ENCODE assay signal across 9 cellular contexts in genomic region chr2:29130295-29130694, GRCh38. TPM values are rescaled to one million over a fixed set of nuclear protein-coding genes. Genes with fewer than 3 reads are reported as not detected.
DNase-seq lines count a peak whose midpoint lies in the region; ATAC-seq, FAIRE-seq and TF ChIP-seq lines count a peak whose summit lies in the region.
"Had no signal": no experiment of that assay in that cellular context is flagged by ENCODE, and none has a peak within 500 bp of the region (broad histone marks: within the 10 kb centered on the region; RNA-seq: fewer than 3 reads in every experiment).

No MANE protein-coding gene starts in this region.

- peaks cover 4% of the 10 kb centered on the region for H3K9me3 Mint-ChIP-seq in activated naive CD8-positive, alpha-beta T cell treated with anti-CD3 and anti-CD28 coated beads, Interleukin-2, amount 10 ng/mL, durations not matched to agents 7 days and 5 days

- H3K27me3 ChIP-seq in AG04450 (ENCODE audit: control insufficient read depth, insufficient read depth, low read length) (no peaks in the 10 kb centered on the region), keratinocyte (ENCODE audit: control insufficient read depth, extremely low read depth, insufficient read depth, low read length) (no peaks in the 10 kb centered on the region), thyroid gland (no peaks in the 10 kb centered on the region), vagina (no peaks in the 10 kb centered on the region)

- intact Hi-C loops in thyroid gland (cut with DNase I) (no loop called here), vagina (cut with DNase I) (no loop called here)

- H3K4me3 ChIP-seq in AG04450 (ENCODE audit: low read depth, low read length): peak overlapping the region; percentile 43
- peak overlapping the region in 2 of 3 experiments; percentile 25 to 46 for H3K4me3 ChIP-seq in keratinocyte (ENCODE audit: control insufficient read depth in 2 of 3, extremely low read depth in 1 of 3, insufficient read depth in 2 of 3, low read depth in 1 of 3, low read length in 3 of 3)
- no peak overlapping the region for H3K4me3 ChIP-seq in thyroid gland (replicated peaks in 1 of 3)
- no peak overlapping the region for H3K4me3 ChIP-seq in vagina

- H3K27ac ChIP-seq in AG04450 (ENCODE audit: low read depth, low read length) (peak overlapping the region; percentile 97), keratinocyte (ENCODE audit: control insufficient read depth, insufficient read depth, low read length) (peak overlapping the region; percentile 85), thyroid gland (peak overlapping the region; percentile 87 to 96 (median 95)), vagina (no peak overlapping the region)
- H3K27ac ChIP-seq: HL-60 had no signal

- peaks cover 35% of the 10 kb centered on the region for H3K4me1 ChIP-seq in keratinocyte (ENCODE audit: control insufficient read depth, extremely low read depth, insufficient read depth, low read length)
- H3K4me1 ChIP-seq in thyroid gland: peaks cover 23 to 41% of the 10 kb centered on the region in 2 donors
- peaks cover 23% of the 10 kb centered on the region for H3K4me1 ChIP-seq in vagina

- CTCF ChIA-PET in AG04450 (lab: Charles Lee): no interaction called here

- WGBS in thyroid gland, 2 donors: 29 to 38% methylated on average over 2 of the region's 2 CpGs

- H4K20me1 ChIP-seq in keratinocyte (ENCODE audit: control insufficient read depth, extremely low read depth, insufficient read depth, low read length): no peaks in the 10 kb centered on the region

- DNase-seq in AG04450 (ENCODE audit: low read depth, low spot score): no peak
- no peak for DNase-seq in GM18507 (ENCODE audit: extremely low spot score, insufficient read length, low read depth)
- peak; percentile 34 for DNase-seq in KBM-7
- no peak for DNase-seq in activated naive CD8-positive, alpha-beta T cell treated with anti-CD3 and anti-CD28 coated beads, Interleukin-2, amount 10 ng/mL, durations not matched to agents 7 days and 5 days
- DNase-seq in keratinocyte (ENCODE audit: low read depth, low spot score): peak; percentile 66
- peak; percentile 85 to 87 for DNase-seq in thyroid gland
- no peak for DNase-seq in vagina (ENCODE audit: extremely low spot score in 2 of 2)
- DNase-seq in SKM-1 treated with dmso at 0.1 percent for 144 hours (lab: John Stamatoyannopoulos, UW; ENCODE audit: unreplicated experiment): no peak

- TF ChIP-seq CTCF in AG04450 (IDR thresholded peaks at IDR 0.05; ENCODE audit: low read depth, low read length) (no peak), keratinocyte (optimal IDR thresholded peaks at IDR 0.05 in 1 of 3, IDR thresholded peaks at IDR 0.05 in 1 of 3, conservative IDR thresholded peaks at IDR 0.05 in 1 of 3; ENCODE audit: extremely low read depth in 1 of 3, insufficient read depth in 2 of 3, low read length in 3 of 3) (no peak), thyroid gland (IDR thresholded peaks at IDR 0.05) (no peak), vagina (IDR thresholded peaks at IDR 0.05) (no peak)

- H3K79me2 ChIP-seq in keratinocyte (ENCODE audit: control insufficient read depth, insufficient read depth, low read length): peaks cover 29% of the 10 kb centered on the region

- H3K9me3 ChIP-seq in AG04450 (ENCODE audit: control insufficient read depth, insufficient read depth, low read length) (peaks cover 6% of the 10 kb centered on the region; the same call in 1 of the 2 replicates), keratinocyte (ENCODE audit: control insufficient read depth, low read depth, low read length) (no peaks in the 10 kb centered on the region), thyroid gland (no peaks in the 10 kb centered on the region), vagina (no peaks in the 10 kb centered on the region)

- H3K27me3 Mint-ChIP-seq in activated naive CD8-positive, alpha-beta T cell treated with anti-CD3 and anti-CD28 coated beads, Interleukin-2, amount 10 ng/mL, durations not matched to agents 7 days and 5 days: no peaks in the 10 kb centered on the region

- in situ Hi-C loops in KBM-7 (cut with MboI; ENCODE audit: low pct_unique_long_range_greater_than_20kb, low sequenced_read_pairs): no loop called here

- no peak overlapping the region for H3K27ac Mint-ChIP-seq in activated naive CD8-positive, alpha-beta T cell treated with anti-CD3 and anti-CD28 coated beads, Interleukin-2, amount 10 ng/mL, durations not matched to agents 7 days and 5 days

- peaks cover 26% of the 10 kb centered on the region for H3K36me3 Mint-ChIP-seq in activated naive CD8-positive, alpha-beta T cell treated with anti-CD3 and anti-CD28 coated beads, Interleukin-2, amount 10 ng/mL, durations not matched to agents 7 days and 5 days

- peak; percentile 67 for ATAC-seq in activated naive CD8-positive, alpha-beta T cell treated with anti-CD3 and anti-CD28 coated beads, Interleukin-2, amount 10 ng/mL, durations not matched to agents 7 days and 5 days (ENCODE audit: low read depth)

- peaks cover 13 to 19% of the 10 kb centered on the region in 2 experiments for H3K36me3 ChIP-seq in keratinocyte (ENCODE audit: control insufficient read depth in 2 of 2, extremely low read depth in 1 of 2, insufficient read depth in 2 of 2, low read length in 2 of 2)
- H3K36me3 ChIP-seq in thyroid gland: peaks cover 0 to 9% of the 10 kb centered on the region in 2 donors
- peaks cover 0 to 21% of the 10 kb centered on the region in 2 donors for H3K36me3 ChIP-seq in vagina

- TF ChIP-seq POLR2A in thyroid gland (IDR thresholded peaks at IDR 0.05) (peak in 1 of 2 donors; percentile 62), vagina (IDR thresholded peaks at IDR 0.05) (no peak)

- H3K4me1 Mint-ChIP-seq in activated naive CD8-positive, alpha-beta T cell treated with anti-CD3 and anti-CD28 coated beads, Interleukin-2, amount 10 ng/mL, durations not matched to agents 7 days and 5 days: peaks cover 8% of the 10 kb centered on the region

- H3K4me2 ChIP-seq in keratinocyte (ENCODE audit: control insufficient read depth, extremely low read depth, insufficient read depth, low read depth, low read length): peak overlapping the region; percentile 62

- H3K9ac ChIP-seq in keratinocyte (ENCODE audit: control insufficient read depth, extremely low read depth, insufficient read depth, low read length): peak overlapping the region; percentile 66

- dilution Hi-C loops in keratinocyte (cut with MboI; ENCODE audit: extremely low pct_ligation_motif_present, low sequenced_read_pairs): no loop called here

- H2AFZ ChIP-seq in keratinocyte (ENCODE audit: control insufficient read depth, low read length): peak overlapping the region; percentile 15

- POLR2A ChIA-PET in AG04450 (lab: Yijun Ruan, JAX): interaction anchor here (1.2 to 2.5 kb wide), 5 partner anchors 13 to 260 kb away, joined by 3 to 17 read pairs (median 4); partner anchors contain the start of gene TRMT61B
- POLR2A ChIA-PET in activated naive CD8-positive, alpha-beta T cell treated with anti-CD3 and anti-CD28 coated beads, Interleukin-2, amount 10 ng/mL, durations not matched to agents 7 days and 5 days (lab: Charles Lee): interaction anchor here (2.0 kb wide), 1 partner anchor 14 kb away, joined by 7 read pairs; no protein-coding TSS in a partner anchor

- H3K9me1 ChIP-seq in keratinocyte (ENCODE audit: control insufficient read depth, extremely low read depth, insufficient read depth, low read length): no peaks in the 10 kb centered on the region

- peak; percentile 81 for FAIRE-seq in GM18507 (lab: Jason Lieb, UNC)
- peak; percentile 97 for FAIRE-seq in keratinocyte (lab: Jason Lieb, UNC)

- H3K4me3 Mint-ChIP-seq in activated naive CD8-positive, alpha-beta T cell treated with anti-CD3 and anti-CD28 coated beads, Interleukin-2, amount 10 ng/mL, durations not matched to agents 7 days and 5 days: no peak overlapping the region

RNA-seq across cellular contexts. Expression of gene CLIP4, which starts 15.1 kb away (rescaled TPM):
- polyA plus RNA-seq in AG04450 (2011; rRNA removed): 54.7 and 71.4 TPM in 2 replicates
- 75.3 and 94.3 TPM in 2 replicates for polyA minus RNA-seq in AG04450 (2011; rRNA and poly(A)+ RNA removed)
- 10 to 100 TPM; 36.2 to 42.6 TPM for total RNA-seq in activated naive CD8-positive, alpha-beta T cell treated with anti-CD3 and anti-CD28 coated beads, Interleukin-2, amount 10 ng/mL, durations not matched to agents 7 days and 5 days
- 32.1 to 51.3 TPM (median 46.6 TPM) in 3 replicates for polyA plus RNA-seq in keratinocyte
- polyA plus RNA-seq in keratinocyte (2011; ENCODE audit: low read depth): 73.0 TPM
- polyA plus RNA-seq in keratinocyte (2011; cell fraction: cytosol; rRNA removed): 25.9 and 51.5 TPM in 2 replicates
- polyA plus RNA-seq in keratinocyte (2011; cell fraction: nucleus; rRNA removed): 59.3 and 81.4 TPM in 2 replicates
- 24.0 and 55.6 TPM in 2 replicates for polyA plus RNA-seq in keratinocyte (2012; ENCODE audit: low replicate concordance)
- 14.5 to 68.6 TPM (median 67.0 TPM) in 3 replicates for polyA minus RNA-seq in keratinocyte
- polyA minus RNA-seq in keratinocyte (2011; cell fraction: cytosol; rRNA and poly(A)+ RNA removed): 26.7 TPM
- polyA minus RNA-seq in keratinocyte (2011; cell fraction: nucleus; rRNA and poly(A)+ RNA removed): 60.5 and 97.9 TPM in 2 replicates
- total RNA-seq in thyroid gland: 100 to 1,000 TPM; 148 to 398 (median 222) TPM
- total RNA-seq in vagina: 63.1 TPM

RNA-seq across cellular contexts. Expression of gene PCARE, which starts 56.0 kb away (rescaled TPM):
- polyA plus RNA-seq in AG04450 (2011; rRNA removed) (not detected in 2 replicates), keratinocyte (0.01 TPM in 1 of 3 replicates, not detected in the others)
- polyA minus RNA-seq in AG04450 (2011; rRNA and poly(A)+ RNA removed): not detected in 2 replicates
- not detected for total RNA-seq in activated naive CD8-positive, alpha-beta T cell treated with anti-CD3 and anti-CD28 coated beads, Interleukin-2, amount 10 ng/mL, durations not matched to agents 7 days and 5 days
- not detected for polyA plus RNA-seq in keratinocyte (2011; ENCODE audit: low read depth)
- polyA plus RNA-seq in keratinocyte (2011; cell fraction: cytosol; rRNA removed): not detected in 2 replicates
- not detected in 2 replicates for polyA plus RNA-seq in keratinocyte (2011; cell fraction: nucleus; rRNA removed)
- not detected in 2 replicates for polyA plus RNA-seq in keratinocyte (2012; ENCODE audit: low replicate concordance)
- not detected in 3 replicates for polyA minus RNA-seq in keratinocyte
- polyA minus RNA-seq in keratinocyte (2011; cell fraction: cytosol; rRNA and poly(A)+ RNA removed): not detected
- not detected in 2 replicates for polyA minus RNA-seq in keratinocyte (2011; cell fraction: nucleus; rRNA and poly(A)+ RNA removed)
- total RNA-seq in thyroid gland (under 1 TPM in 1 of 4 donors, not detected in 3; 0.11 TPM), vagina (not detected)

Comparison
In these comparisons a context has a peak if more than half of its experiments do, and no peak if none do; other contexts are left out.
1. DNase-seq: peak in KBM-7 (single experiment), keratinocyte (single experiment) and thyroid gland (2 of 2); none in AG04450 (single experiment), GM18507 (single experiment), activated naive CD8-positive, alpha-beta T cell treated with anti-CD3 and anti-CD28 coated beads, Interleukin-2, amount 10 ng/mL, durations not matched to agents 7 days and 5 days (single experiment), vagina (0 of 2) and SKM-1 treated with dmso at 0.1 percent for 144 hours (single experiment).
2. H3K4me3 ChIP-seq: peak in AG04450 (single experiment) and keratinocyte (2 of 3); none in thyroid gland (0 of 3) and vagina (0 of 2).